ENCODE assay signal across 23 cellular contexts in the genomic region with DNA sequence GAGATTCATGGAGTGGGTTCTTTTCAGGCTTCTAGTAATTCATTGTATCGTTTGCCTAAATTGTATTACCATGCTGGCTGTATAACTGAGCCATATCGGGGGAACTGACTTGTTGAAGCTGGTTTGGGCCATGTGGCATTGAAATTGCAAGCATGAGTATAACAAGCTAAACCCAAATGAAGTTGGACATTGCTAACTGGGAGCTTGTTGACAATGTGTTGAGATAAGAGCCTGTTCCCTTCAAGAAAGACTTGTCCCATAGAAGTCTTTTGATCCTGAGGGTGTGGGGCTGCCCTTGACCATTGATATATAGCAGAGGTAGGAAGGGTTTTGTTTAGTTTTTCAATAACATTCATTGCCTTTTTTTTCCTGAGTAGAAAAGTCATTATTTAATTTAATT.
DNase-seq lines count a peak whose midpoint lies in the region; ATAC-seq, FAIRE-seq and TF ChIP-seq lines count a peak whose summit lies in the region.
"Had no signal": no experiment of that assay in that cellular context is flagged by ENCODE, and none has a peak within 500 bp of the region (broad histone marks: within the 10 kb centered on the region; RNA-seq: fewer than 3 reads in every experiment).

No MANE protein-coding gene starts in this region.

- H3K4me3 ChIP-seq in HepG2 (replicated peaks in 1 of 3; ENCODE audit: insufficient read depth in 1 of 3, low read depth in 2 of 3, low read length in 3 of 3) (no peak overlapping the region), right lobe of liver (no peak overlapping the region)
- H3K4me3 ChIP-seq: BLaER1, GM12878 had no signal

- TF ChIP-seq RAD21 in HepG2 (CRISPR knock-in tag; IDR thresholded peaks at IDR 0.05), result no peak

- H3K27me3 ChIP-seq in HepG2 (ENCODE audit: control insufficient read depth in 1 of 2, insufficient read depth in 2 of 2, low read length in 2 of 2) (no peaks in the 10 kb centered on the region), right lobe of liver (no peaks in the 10 kb centered on the region)
- H3K27me3 ChIP-seq: BE2C, BLaER1 had no signal

- FAIRE-seq in HepG2 (lab: Jason Lieb, UNC), result peak; percentile 46
- FAIRE-seq: GM12878, GM12892, GM18507 had no signal

- H3K9me3 ChIP-seq in HepG2 (ENCODE audit: low read length) (no peaks in the 10 kb centered on the region), right lobe of liver (no peaks in the 10 kb centered on the region)
- H3K9me3 ChIP-seq: BE2C had no signal

- TF ChIP-seq CTCF in HepG2 (CRISPR knock-in tag; IDR thresholded peaks at IDR 0.05) (no peak), right lobe of liver (IDR thresholded peaks at IDR 0.05) (no peak)

- POLR2A ChIA-PET in HepG2 (lab: Yijun Ruan, JAX), result no interaction called here

- TF ChIP-seq EP300 in HepG2 (IDR thresholded peaks at IDR 0.05; ENCODE audit: low read depth in 2 of 2, low read length in 2 of 2) (no peak), HepG2 (CRISPR knock-in tag; IDR thresholded peaks at IDR 0.05; ENCODE audit: borderline replicate concordance) (no peak)

- H3K9ac ChIP-seq in HepG2 (ENCODE audit: insufficient read depth, low read depth, low read length), result no peak overlapping the region
- H3K9ac ChIP-seq: BLaER1 had no signal

- 95% methylated on average over 2 of the region's 2 CpGs for WGBS in HepG2 (ENCODE audit: low lambda C conversion rate)
- WGBS in right lobe of liver (ENCODE audit: insufficient coverage, low coverage, low lambda C conversion rate, missing lambda C conversion rate), result 96% methylated on average over 2 of the region's 2 CpGs

- CTCF ChIA-PET in HepG2 (lab: Yijun Ruan, JAX; ENCODE audit: low intra/inter-chr PET ratio, low total read pairs), result no interaction called here

- H3K4me1 ChIP-seq in HepG2 (ENCODE audit: insufficient read depth, low read length) (peaks cover 17% of the 10 kb centered on the region), right lobe of liver (no peaks in the 10 kb centered on the region)

- H3K4me2 ChIP-seq in HepG2 (ENCODE audit: low read depth, low read length), result no peak overlapping the region
- H3K4me2 ChIP-seq: BLaER1 had no signal

- H4K20me1 ChIP-seq in HepG2 (ENCODE audit: insufficient read depth, low read length), result no peaks in the 10 kb centered on the region
- H4K20me1 ChIP-seq: BLaER1 had no signal

- H3K27ac ChIP-seq in HepG2 (ENCODE audit: extremely low read length, insufficient read depth, low read length) (no peak overlapping the region), right lobe of liver (no peak overlapping the region)
- H3K27ac ChIP-seq: BLaER1 had no signal

- H2AFZ ChIP-seq in HepG2 (ENCODE audit: low read length), result no peak overlapping the region

- TF ChIP-seq POLR2A in HepG2 (IDR thresholded peaks at IDR 0.05; ENCODE audit: insufficient read depth in 1 of 2, low read depth in 2 of 2, low read length in 2 of 2) (no peak), right lobe of liver (IDR thresholded peaks at IDR 0.05) (no peak)

- in situ Hi-C loops in HepG2 (cut with HindIII; ENCODE audit: extremely low pct_ligation_motif_present, low pct_unique_long_range_greater_than_20kb), result no loop called here

- H3K36me3 ChIP-seq in HepG2 (replicated peaks in 1 of 2; ENCODE audit: control insufficient read depth in 1 of 2, insufficient read depth in 2 of 2, low read length in 2 of 2) (peaks cover 0 to 1% of the 10 kb centered on the region in 2 experiments; a peak in 1 of 5 replicates), right lobe of liver (no peaks in the 10 kb centered on the region)
- H3K36me3 ChIP-seq: BE2C had no signal

- no peak for ATAC-seq in HepG2
- ATAC-seq in right lobe of liver, result no peak
- ATAC-seq: GM12878 had no signal

- BruUV-seq in HepG2 (replicated peaks; lab: Mats Ljungman, UMichigan), result no TSS peak

- DNase-seq in HepG2 (ENCODE audit: low spot score) (peak; percentile 15), right lobe of liver (no peak), HuH-7 (ENCODE audit: low spot score) (peak; percentile 43), dermis blood vessel endothelial cell (no peak), HUDEP-2 (lab: John Stamatoyannopoulos, UW; ENCODE audit: unreplicated experiment in 76 of 76) (no peak)
- DNase-seq: 8988T; ACHN; BE2C; C1 segment of cervical spinal cord; CD4-positive, alpha-beta memory T cell; CD8-positive, alpha-beta memory T cell; COR-L47; DMS 273 treated with DMSO at 0.1 percent for 48 hours; DMS153; DMS53; DMS79; DND-41; EL; GDM1 had no signal

- H3K79me2 ChIP-seq in HepG2 (ENCODE audit: insufficient read depth, low read length), result no peaks in the 10 kb centered on the region

- intact Hi-C loops in HepG2 (cut with micrococcal nuclease; ENCODE audit: unreplicated experiment) (no loop called here), right lobe of liver (cut with DNase I) (no loop called here)

TF ChIP-seq in HepG2, 621 proteins besides CTCF, POLR2A, EP300 and RAD21:
- TF ChIP-seq, protein P1, sequence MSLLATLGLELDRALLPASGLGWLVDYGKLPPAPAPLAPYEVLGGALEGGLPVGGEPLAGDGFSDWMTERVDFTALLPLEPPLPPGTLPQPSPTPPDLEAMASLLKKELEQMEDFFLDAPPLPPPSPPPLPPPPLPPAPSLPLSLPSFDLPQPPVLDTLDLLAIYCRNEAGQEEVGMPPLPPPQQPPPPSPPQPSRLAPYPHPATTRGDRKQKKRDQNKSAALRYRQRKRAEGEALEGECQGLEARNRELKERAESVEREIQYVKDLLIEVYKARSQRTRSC (CRISPR knock-in tag; IDR thresholded peaks at IDR 0.05; ENCODE audit: low read depth), result no peak
- no peak for TF ChIP-seq SOX13 (IDR thresholded peaks at IDR 0.05)
- peak in 1 of 2 experiments; percentile 38; a peak in 1 of 4 replicates for TF ChIP-seq SOX13 (CRISPR knock-in tag; conservative IDR thresholded peaks at IDR 0.05 in 1 of 2, IDR thresholded peaks at IDR 0.05 in 1 of 2)
- TF ChIP-seq SOX6 (IDR thresholded peaks at IDR 0.05), result no peak
- TF ChIP-seq SOX6 (CRISPR knock-in tag; IDR thresholded peaks at IDR 0.05), result 0 out of 2 replicates have a peak, but pooled peaks have one; percentile 20
- TF ChIP-seq FOXA1 (IDR thresholded peaks at IDR 0.05), result no peak
- TF ChIP-seq FOXA1 (CRISPR knock-in tag; IDR thresholded peaks at IDR 0.05), result 0 out of 2 replicates have a peak, but pooled peaks have one; percentile 43
- TF ChIP-seq ZNF792 (CRISPR knock-in tag; IDR thresholded peaks at IDR 0.05), result peak; percentile 67; the same call in 1 of the 2 replicates
- no peak for TF ChIP-seq IKZF4 (CRISPR knock-in tag; IDR thresholded peaks at IDR 0.05; ENCODE audit: borderline replicate concordance, low read depth, not compliant biosample characterization)
- TF ChIP-seq FOXA3 (CRISPR knock-in tag; IDR thresholded peaks at IDR 0.05), result 0 out of 2 replicates have a peak, but pooled peaks have one; percentile 29

Comparison
In these comparisons a context has a peak if more than half of its experiments do, and no peak if none do; other contexts are left out.
1. DNase-seq: peak in HepG2 (single experiment) and HuH-7 (single experiment); none in right lobe of liver (0 of 3), dermis blood vessel endothelial cell (single experiment) and HUDEP-2 (0 of 76).